ENCODE assay signal across 21 cellular contexts in the genomic region with DNA sequence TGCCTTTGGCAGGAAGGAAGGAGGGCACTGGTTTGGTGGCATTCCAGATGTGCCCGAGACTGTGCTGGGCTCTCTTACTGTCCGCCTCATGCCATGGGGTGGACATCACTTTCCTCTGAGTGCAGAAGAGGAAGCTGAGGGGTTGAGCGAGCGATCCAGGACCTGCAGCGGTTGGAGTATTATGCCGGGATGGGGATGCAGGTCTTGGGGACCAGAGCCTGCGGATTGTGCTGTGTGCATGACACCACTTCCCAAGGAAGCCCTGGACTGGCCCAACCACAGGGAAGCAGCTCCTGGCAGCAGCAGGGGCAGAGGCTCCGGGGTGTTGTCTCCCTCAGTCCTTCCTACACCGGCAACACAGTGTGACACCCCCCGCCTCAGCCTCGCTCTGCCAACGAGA. TPM values are rescaled to one million over a fixed set of nuclear protein-coding genes. Genes with fewer than 3 reads are reported as not detected.
A peak's percentile ranks its signal among the peaks of the same experiment; 100 is the strongest.
DNase-seq lines count a peak whose midpoint lies in the region; ATAC-seq and TF ChIP-seq lines count a peak whose summit lies in the region.
"Had no signal": no experiment of that assay in that cellular context is flagged by ENCODE, and none has a peak within 500 bp of the region (broad histone marks: within the 10 kb centered on the region; RNA-seq: fewer than 3 reads in every experiment).

No MANE protein-coding gene starts in this region.

- H3K9ac ChIP-seq in neuronal stem cell (ENCODE audit: low read depth, low read length, poor library complexity) = no peak overlapping the region

- H3K36me3 Mint-ChIP-seq in chondrocyte (ENCODE audit: low read depth) (no peaks in the 10 kb centered on the region), type B pancreatic cell (no peaks in the 10 kb centered on the region), natural killer cell (no peaks in the 10 kb centered on the region)

- WGBS in neuronal stem cell (ENCODE audit: extremely low coverage in 2 of 2, insufficient read length in 2 of 2, insufficient replicate concordance in 1 of 2), 2 donors = no CpG with 5 or more reads among the region's 12 CpGs

- no peaks in the 10 kb centered on the region for H3K9me3 ChIP-seq in neuronal stem cell (replicated peaks in 1 of 2; ENCODE audit: control insufficient read depth in 2 of 2, insufficient read depth in 1 of 2, low read depth in 1 of 2, low read length in 2 of 2)
- H3K9me3 ChIP-seq in SJCRH30 (replicated peaks) = no peaks in the 10 kb centered on the region
- H3K9me3 ChIP-seq: A549 had no signal

- H3K14ac ChIP-seq in neuronal stem cell (ENCODE audit: low read length) = peak overlapping the region; percentile 87

- no peaks in the 10 kb centered on the region for H3K79me1 ChIP-seq in neuronal stem cell (ENCODE audit: low read depth, low read length)

- H3K4me1 Mint-ChIP-seq in chondrocyte (ENCODE audit: low read depth) (no peaks in the 10 kb centered on the region), type B pancreatic cell (ENCODE audit: unreplicated experiment) (peaks cover 3% of the 10 kb centered on the region), natural killer cell (no peaks in the 10 kb centered on the region)

- H3K4me2 ChIP-seq in neuronal stem cell (ENCODE audit: insufficient read depth, low read length, poor library complexity, severe bottlenecking) = no peak overlapping the region
- H3K4me2 ChIP-seq: A549 had no signal

- H2BK120ac ChIP-seq in neuronal stem cell (ENCODE audit: low read depth, low read length) = no peak overlapping the region

- H3K27ac Mint-ChIP-seq in chondrocyte (ENCODE audit: unreplicated experiment) (no peak overlapping the region), type B pancreatic cell (peak overlapping the region; percentile 72), natural killer cell (no peak overlapping the region)
- H3K27ac Mint-ChIP-seq: CD4-positive, alpha-beta T cell had no signal

- H3K36me3 ChIP-seq in neuronal stem cell (replicated peaks in 1 of 2; ENCODE audit: control insufficient read depth in 2 of 2, insufficient read depth in 2 of 2, low read length in 2 of 2) (no peaks in the 10 kb centered on the region), SJCRH30 (no peaks in the 10 kb centered on the region)

- TF ChIP-seq CTCF in chondrocyte (IDR thresholded peaks at IDR 0.05) (no peak), type B pancreatic cell (conservative IDR thresholded peaks at IDR 0.05) (no peak), natural killer cell (IDR thresholded peaks at IDR 0.05) (no peak)

- H2AFZ ChIP-seq in neuronal stem cell (ENCODE audit: low read length) = no peak overlapping the region

- H3K9me3 Mint-ChIP-seq in chondrocyte (ENCODE audit: low read depth) (no peaks in the 10 kb centered on the region), type B pancreatic cell (no peaks in the 10 kb centered on the region), natural killer cell (no peaks in the 10 kb centered on the region)
- H3K9me3 Mint-ChIP-seq: CD4-positive, alpha-beta T cell; H9 had no signal

- H3K4me3 ChIP-seq in neuronal stem cell (ENCODE audit: low read length in 2 of 2) = no peak overlapping the region
- H3K4me3 ChIP-seq in SJCRH30 = no peak overlapping the region
- H3K4me3 ChIP-seq: A549 had no signal

- peak overlapping the region; percentile 33 for H3K18ac ChIP-seq in neuronal stem cell (ENCODE audit: low read length)

- H4K8ac ChIP-seq in neuronal stem cell (ENCODE audit: low read depth, low read length) = no peak overlapping the region

- peaks cover 12 to 15% of the 10 kb centered on the region in 2 donors for H3K4me1 ChIP-seq in neuronal stem cell (ENCODE audit: control insufficient read depth in 2 of 2, insufficient read depth in 1 of 2, low read depth in 1 of 2, low read length in 2 of 2)
- no peaks in the 10 kb centered on the region for H3K4me1 ChIP-seq in SJCRH30
- H3K4me1 ChIP-seq: A549 had no signal

- peak; percentile 38 for DNase-seq in activated effector memory CD4-positive, alpha-beta T cell treated with anti-CD3 and anti-CD28 coated beads, Interleukin-2, amount 50 U/mL, for 16 hours
- no peak for DNase-seq in activated effector memory CD4-positive, alpha-beta T cell treated with Interleukin-2 at 50 U/mL for 16 hours
- DNase-seq in chondrocyte (ENCODE audit: low spot score) (peak; percentile 84), neuronal stem cell (ENCODE audit: low spot score) (no peak), type B pancreatic cell (ENCODE audit: extremely low spot score, unreplicated experiment) (no peak), natural killer cell (no peak), SJCRH30 (no peak)
- DNase-seq: AML-193; CD4-positive, alpha-beta T cell; DMS 273 treated with DMSO at 0.1 percent for 48 hours; DMS53; DND-41; EL; H9 had no signal

- no peak overlapping the region for H3K23ac ChIP-seq in neuronal stem cell (ENCODE audit: low read depth, low read length, poor library complexity)

- H2BK15ac ChIP-seq in neuronal stem cell (ENCODE audit: low read length) = no peak overlapping the region

- no peak overlapping the region for H2BK5ac ChIP-seq in neuronal stem cell (ENCODE audit: low read length)

- intact Hi-C loops in natural killer cell (cut with micrococcal nuclease) = no loop called here

- no peaks in the 10 kb centered on the region for H3K27me3 Mint-ChIP-seq in chondrocyte (ENCODE audit: low read depth)
- no peaks in the 10 kb centered on the region for H3K27me3 Mint-ChIP-seq in type B pancreatic cell
- peaks cover 0 to 3% of the 10 kb centered on the region in 2 donors for H3K27me3 Mint-ChIP-seq in natural killer cell (ENCODE audit: low read depth in 2 of 2)
- H3K27me3 Mint-ChIP-seq: CD4-positive, alpha-beta T cell had no signal

- H2AK5ac ChIP-seq in neuronal stem cell (ENCODE audit: low read depth, low read length) = no peak overlapping the region

- no peak overlapping the region for H3K4ac ChIP-seq in neuronal stem cell (ENCODE audit: low read length)

- H3K4me3 Mint-ChIP-seq in chondrocyte (ENCODE audit: unreplicated experiment) (no peak overlapping the region), type B pancreatic cell (no peak overlapping the region), natural killer cell (no peak overlapping the region)
- H3K4me3 Mint-ChIP-seq: CD4-positive, alpha-beta T cell; H9 had no signal

- H3K27ac ChIP-seq in neuronal stem cell (replicated peaks; ENCODE audit: low read length) (no peak overlapping the region), SJCRH30 (no peak overlapping the region)
- H3K27ac ChIP-seq: 22Rv1, A549, C4-2B, HL-60 had no signal

- H3K27me3 ChIP-seq in neuronal stem cell (ENCODE audit: control insufficient read depth in 3 of 3, insufficient read depth in 3 of 3, low read depth in 1 of 3, low read length in 3 of 3) (peaks cover 0 to 11% (median 0%) of the 10 kb centered on the region in 3 experiments), SJCRH30 (peaks cover 7% of the 10 kb centered on the region; the same call in 1 of the 2 replicates)

- no peak overlapping the region for H4K91ac ChIP-seq in neuronal stem cell (ENCODE audit: low read depth, low read length, poor library complexity)

- H2BK12ac ChIP-seq in neuronal stem cell (ENCODE audit: low read length) = no peak overlapping the region

- ATAC-seq in natural killer cell (no peak), HG02642 (IDR thresholded peaks at IDR 0.05; ENCODE audit: poor library complexity, unreplicated experiment) (no peak)

RNA-seq across cellular contexts. Expression of a gene that starts 44.5 kb away (rescaled TPM):
- total RNA-seq in chondrocyte (not detected in 3 replicates), type B pancreatic cell (ENCODE audit: low replicate concordance) (0.93 and 1.1 TPM in 2 replicates), natural killer cell (under 1 TPM in 1 of 3 donors, not detected in 2; 0.92 TPM)
- 0.15 TPM for polyA plus RNA-seq in neuronal stem cell (2013, experiment 1 of 2)
- 0.21 TPM for polyA plus RNA-seq in neuronal stem cell (2013, experiment 2 of 2)
- 0.23 and 0.40 TPM in 2 replicates for total RNA-seq in SJCRH30 (2014; rRNA removed; shearing (Covaris generic))
- total RNA-seq: CD4-positive, alpha-beta T cell; G401; HT1080 had no signal

RNA-seq across cellular contexts. Expression of a gene that starts 46.7 kb away (rescaled TPM):
- total RNA-seq in chondrocyte (196 to 412 TPM (median 198 TPM) in 3 replicates), type B pancreatic cell (ENCODE audit: low replicate concordance) (208 and 281 TPM in 2 replicates), natural killer cell (10 to 100 TPM; 57.4 to 81.2 (median 58.7) TPM)
- polyA plus RNA-seq in neuronal stem cell (2013, experiment 1 of 2) = 174 TPM
- 169 TPM for polyA plus RNA-seq in neuronal stem cell (2013, experiment 2 of 2)
- total RNA-seq in SJCRH30 (2014; rRNA removed; shearing (Covaris generic)) = 269 and 274 TPM in 2 replicates

Comparison
In these comparisons a context has a peak if more than half of its experiments do, and no peak if none do; other contexts are left out.
1. DNase-seq: peak in activated effector memory CD4-positive, alpha-beta T cell treated with anti-CD3 and anti-CD28 coated beads, Interleukin-2, amount 50 U/mL, for 16 hours (single experiment) and chondrocyte (single experiment); none in activated effector memory CD4-positive, alpha-beta T cell treated with Interleukin-2 at 50 U/mL for 16 hours (single experiment), neuronal stem cell (single experiment), type B pancreatic cell (single experiment), natural killer cell (single experiment) and SJCRH30 (0 of 2).